8 cellular contexts compared by ENCODE assay signal in genomic region chr19:13150187-13150918, GRCh38. TPM values are rescaled to one million over a fixed set of nuclear protein-coding genes. Genes with fewer than 3 reads are reported as not detected.
A peak's percentile ranks its signal among the peaks of the same experiment; 100 is the strongest.
DNase-seq lines count a peak whose midpoint lies in the region; ATAC-seq and TF ChIP-seq lines count a peak whose summit lies in the region.

IER2 (plus strand) TSS chr19:13150411; CDS start chr19:13153187, 2,776 bp downstream.
STX10 (minus strand) TSS chr19:13150375; CDS start chr19:13150173, 202 bp downstream.

- H3K4me2 ChIP-seq in PC-9: peak within 1 kb of the TSS; percentile 99

- BruUV-seq in PC-9 (replicated peaks; lab: Mats Ljungman, UMichigan): no TSS peak

- intact Hi-C loops in PC-9 (cut with micrococcal nuclease; ENCODE audit: unreplicated experiment): loop anchor here (1.0 to 5.0 kb wide), 3 partner anchors 112 to 702 kb away; partner anchors contain the start of gene HOOK2

- H3K27ac ChIP-seq in PC-9 (peak within 1 kb of the TSS; percentile 96), epithelial cell of prostate (peak within 1 kb of the TSS; percentile 99)

- peaks cover 18% of the 10 kb centered on the region for H4K20me1 ChIP-seq in PC-9 (ENCODE audit: insufficient read depth)

- peak; percentile 66 for TF ChIP-seq CTCF in PC-9 (conservative IDR thresholded peaks at IDR 0.05)

- peaks cover 71% of the 10 kb centered on the region for H3K79me2 ChIP-seq in PC-9 (ENCODE audit: low read depth)

- no peaks in the 10 kb centered on the region for H3K27me3 ChIP-seq in PC-9 (ENCODE audit: insufficient read depth, low read depth)

- ATAC-seq in GM21390 (IDR thresholded peaks at IDR 0.05; ENCODE audit: unreplicated experiment): peak; percentile 35

- peaks cover 40% of the 10 kb centered on the region for H3F3A ChIP-seq in PC-9 (ENCODE audit: insufficient read depth, low read depth)

- peak; percentile 89 for DNase-seq in COR-L47 (lab: John Stamatoyannopoulos, UW)
- DNase-seq in Jurkat, Clone E6-1 (ENCODE audit: low read depth, low spot score): peak; percentile 84
- peak; percentile 87 to 91 for DNase-seq in PC-9
- DNase-seq in activated T-cell treated with anti-CD3 and anti-CD28 coated beads for 4 hours: peak; percentile 91
- peak; percentile 79 for DNase-seq in epithelial cell of prostate (ENCODE audit: low read depth, low spot score)
- DNase-seq in mucosa of gallbladder (ENCODE audit: low spot score): peak; percentile 96
- DNase-seq in stimulated activated CD8-positive, alpha-beta memory T cell treated with anti-CD3 and anti-CD28 coated beads, Interleukin-4, amount 100 ng/mL, for 4 hours (ENCODE audit: low read depth in 2 of 2, low spot score in 1 of 2): peak; percentile 78 to 90

- H3K9me2 ChIP-seq in PC-9 (ENCODE audit: insufficient read depth): no peaks in the 10 kb centered on the region

- POLR2A ChIA-PET in PC-9 (lab: Charles Lee; ENCODE audit: unreplicated experiment): interaction anchor here (0.6 to 0.7 kb wide), 3 partner anchors 20 to 165 kb away, joined by 4 to 14 read pairs (median 7); no protein-coding TSS in a partner anchor

- no peaks in the 10 kb centered on the region for H3K9me3 ChIP-seq in PC-9 (ENCODE audit: insufficient read depth, low read depth)

- peaks cover 16% of the 10 kb centered on the region for H3K36me3 ChIP-seq in PC-9 (ENCODE audit: low read depth)

- peaks cover 28% of the 10 kb centered on the region for H3K4me1 ChIP-seq in PC-9 (replicated peaks; ENCODE audit: insufficient read depth)

- H3K4me3 ChIP-seq in Jurkat, Clone E6-1 (ENCODE audit: low read length): peak within 1 kb of the TSS; percentile 97
- H3K4me3 ChIP-seq in PC-9: peak within 1 kb of the TSS; percentile 83

- H2AFZ ChIP-seq in PC-9: peak within 1 kb of the TSS; percentile 79

- CTCF ChIA-PET in PC-9 (lab: Charles Lee): interaction anchor here (0.7 kb wide), 1 partner anchor 15 kb away, joined by 10 read pairs; no protein-coding TSS in a partner anchor

RNA-seq across cellular contexts. Expression of gene IER2, which starts in this region (rescaled TPM):
- polyA plus RNA-seq in Jurkat, Clone E6-1 (2012; ENCODE audit: insufficient read depth, insufficient read length): 52.0 TPM
- total RNA-seq in PC-9 (2021): 72.7 and 95.5 TPM in 2 replicates
- total RNA-seq in mucosa of gallbladder: 103 TPM

RNA-seq across cellular contexts. Expression of gene STX10, which starts in this region (rescaled TPM):
- polyA plus RNA-seq in Jurkat, Clone E6-1 (2012; ENCODE audit: insufficient read depth, insufficient read length): 137 TPM
- total RNA-seq in PC-9 (2021) (86.2 and 89.6 TPM in 2 replicates), mucosa of gallbladder (57.7 TPM)

Comparison
In these comparisons a context has a peak if more than half of its experiments do, and no peak if none do; other contexts are left out.
1. Peak in every context shown above with its lines: DNase-seq, ATAC-seq, H3K4me3 ChIP-seq and H3K27ac ChIP-seq.